Comparison of ENCODE assay signal across 8 cellular contexts in genomic region chr1:16187748-16188401, GRCh38. TPM values are rescaled to one million over a fixed set of nuclear protein-coding genes. Genes with fewer than 3 reads are reported as not detected.
DNase-seq lines count a peak whose midpoint lies in the region; ATAC-seq and TF ChIP-seq lines count a peak whose summit lies in the region.

No MANE protein-coding gene starts in this region.

- ATAC-seq in T-helper 17 cell (peak; percentile 91), heart right ventricle (peak; percentile 72 to 84 (median 80)), HG03520 (IDR thresholded peaks at IDR 0.05; ENCODE audit: unreplicated experiment) (no peak), GM19452 (IDR thresholded peaks at IDR 0.05; ENCODE audit: unreplicated experiment) (no peak)

- 23 to 24% methylated on average over 15 of the region's 15 CpGs for WGBS in heart right ventricle, 2 donors

- H3F3A ChIP-seq in Loucy (ENCODE audit: low read depth) = no peaks in the 10 kb centered on the region

- TF ChIP-seq CTCF in Loucy (conservative IDR thresholded peaks at IDR 0.05; ENCODE audit: low read length) = peak; percentile 98
- TF ChIP-seq CTCF in heart right ventricle (IDR thresholded peaks at IDR 0.05) = peak; percentile 94 to 99 (median 97)
- peak; percentile 95 for TF ChIP-seq CTCF in retinal pigment epithelial cell (conservative IDR thresholded peaks at IDR 0.05; ENCODE audit: low read depth, low read length)

- no peak overlapping the region for H2AFZ ChIP-seq in Loucy (ENCODE audit: low read length)

- H3K9me2 ChIP-seq in Loucy (replicated peaks; ENCODE audit: low read depth, low read length) = no peaks in the 10 kb centered on the region

- H3K4me3 Mint-ChIP-seq in T-helper 17 cell = no peak overlapping the region

- H3K27ac ChIP-seq in heart right ventricle = no peak overlapping the region

- H3K4me2 ChIP-seq in Loucy (ENCODE audit: low read depth, low read length, poor library complexity, severe bottlenecking) = no peak overlapping the region

- H3K36me3 ChIP-seq in Loucy (ENCODE audit: insufficient read depth, low read length) (no peaks in the 10 kb centered on the region), adipocyte (ENCODE audit: control insufficient read depth, insufficient read depth, low read length, severe bottlenecking) (no peaks in the 10 kb centered on the region), heart right ventricle (no peaks in the 10 kb centered on the region)

- H3K27me3 ChIP-seq in Loucy (ENCODE audit: insufficient read depth, low read length, poor library complexity, severe bottlenecking) (no peaks in the 10 kb centered on the region), adipocyte (replicated peaks; ENCODE audit: control insufficient read depth, insufficient read depth, low read length) (no peaks in the 10 kb centered on the region), heart right ventricle (no peaks in the 10 kb centered on the region)

- peaks cover 16% of the 10 kb centered on the region for H3K27me3 Mint-ChIP-seq in T-helper 17 cell

- no peaks in the 10 kb centered on the region for H4K20me1 ChIP-seq in Loucy (ENCODE audit: insufficient read depth, low read length, poor library complexity, severe bottlenecking)

- intact Hi-C loops in heart right ventricle (cut with DNase I) = loop anchor here (1.0 to 10.0 kb wide), 8 partner anchors 36 to 186 kb away; partner anchors contain the start of gene SRARP (in 2 of the 10)

- no peaks in the 10 kb centered on the region for H3K9me3 ChIP-seq in Loucy (ENCODE audit: insufficient read depth, low read depth, low read length)
- no peaks in the 10 kb centered on the region for H3K9me3 ChIP-seq in T-helper 17 cell (ENCODE audit: control insufficient read depth, low read length, poor library complexity, severe bottlenecking)
- no peaks in the 10 kb centered on the region for H3K9me3 ChIP-seq in adipocyte (ENCODE audit: control insufficient read depth, low read length)
- no peaks in the 10 kb centered on the region for H3K9me3 ChIP-seq in heart right ventricle

- peaks cover 5% of the 10 kb centered on the region for H3K4me1 Mint-ChIP-seq in T-helper 17 cell

- no peaks in the 10 kb centered on the region for H3K79me2 ChIP-seq in Loucy (ENCODE audit: insufficient read depth, low read length)

- H3K4me3 ChIP-seq in Loucy (ENCODE audit: low read length, poor library complexity, severe bottlenecking) (no peak overlapping the region), adipocyte (ENCODE audit: low read length) (no peak overlapping the region), heart right ventricle (no peak overlapping the region), retinal pigment epithelial cell (ENCODE audit: low read length) (no peak overlapping the region)

- H3K4me1 ChIP-seq in Loucy (ENCODE audit: insufficient read depth, low read length, poor library complexity, severe bottlenecking) (no peaks in the 10 kb centered on the region), adipocyte (ENCODE audit: control insufficient read depth, insufficient read depth, low read length) (peaks cover 32% of the 10 kb centered on the region), heart right ventricle (peaks cover 0 to 38% (median 10%) of the 10 kb centered on the region in 9 donors)

- no peak overlapping the region for H3K9ac ChIP-seq in Loucy (ENCODE audit: low read depth, low read length, poor library complexity, severe bottlenecking)
- no peak overlapping the region for H3K9ac ChIP-seq in adipocyte (ENCODE audit: low read length)

- H3K36me3 Mint-ChIP-seq in T-helper 17 cell (ENCODE audit: low read depth) = no peaks in the 10 kb centered on the region

- H3K27ac Mint-ChIP-seq in T-helper 17 cell = no peak overlapping the region

- DNase-seq in EL (peak; percentile 81), T-helper 17 cell (peak; percentile 60 to 79 (median 67)), adipocyte (ENCODE audit: low read depth) (peak; percentile 94), heart right ventricle (peak; percentile 69 to 83), retinal pigment epithelial cell (ENCODE audit: low read depth) (no peak)

RNA-seq across cellular contexts. Expression of gene ARHGEF19, which starts 24.6 kb away (rescaled TPM):
- total RNA-seq in T-helper 17 cell = 1 to 10 TPM; 9.1 to 9.3 TPM
- 1 to 10 TPM in 7 of 10 donors, under 1 TPM in 3; 0.49 to 3.0 (median 1.6) TPM for total RNA-seq in heart right ventricle
- 1 to 10 TPM; 1.9 to 5.4 TPM for polyA plus RNA-seq in heart right ventricle

RNA-seq across cellular contexts. Expression of gene EPHA2, which starts 32.0 kb away (rescaled TPM):
- not detected for total RNA-seq in T-helper 17 cell
- total RNA-seq in heart right ventricle = 10 to 100 TPM in 9 of 10 donors, 1 to 10 TPM in 1; 8.3 to 25.1 (median 11.9) TPM
- 1 to 10 TPM; 7.8 to 9.3 TPM for polyA plus RNA-seq in heart right ventricle

RNA-seq across cellular contexts. Expression of gene CPLANE2, which starts 49.1 kb away (rescaled TPM):
- total RNA-seq in T-helper 17 cell (1 to 10 TPM; 4.3 to 6.9 TPM), heart right ventricle (10 to 100 TPM in 2 of 10 donors, 1 to 10 TPM in 8; 3.9 to 11.1 (median 7.2) TPM)
- polyA plus RNA-seq in heart right ventricle = 1 to 10 TPM; 2.2 to 2.3 TPM

Comparison
In these comparisons a context has a peak if more than half of its experiments do, and no peak if none do; other contexts are left out.
1. ATAC-seq: peak in T-helper 17 cell (single experiment) and heart right ventricle (8 of 8); none in HG03520 (single experiment) and GM19452 (single experiment).
2. RNA of gene EPHA2, which starts 32.0 kb away (total RNA-seq): 8.3 to 25.1 TPM in heart right ventricle; not detected in T-helper 17 cell; every median in the first group is over 4 times any median in the second.
3. Peak in every context shown above with its lines, with median percentiles within 50 percentile points of each other: CTCF ChIP-seq.